8 cellular contexts compared by ENCODE assay signal in the genomic region with DNA sequence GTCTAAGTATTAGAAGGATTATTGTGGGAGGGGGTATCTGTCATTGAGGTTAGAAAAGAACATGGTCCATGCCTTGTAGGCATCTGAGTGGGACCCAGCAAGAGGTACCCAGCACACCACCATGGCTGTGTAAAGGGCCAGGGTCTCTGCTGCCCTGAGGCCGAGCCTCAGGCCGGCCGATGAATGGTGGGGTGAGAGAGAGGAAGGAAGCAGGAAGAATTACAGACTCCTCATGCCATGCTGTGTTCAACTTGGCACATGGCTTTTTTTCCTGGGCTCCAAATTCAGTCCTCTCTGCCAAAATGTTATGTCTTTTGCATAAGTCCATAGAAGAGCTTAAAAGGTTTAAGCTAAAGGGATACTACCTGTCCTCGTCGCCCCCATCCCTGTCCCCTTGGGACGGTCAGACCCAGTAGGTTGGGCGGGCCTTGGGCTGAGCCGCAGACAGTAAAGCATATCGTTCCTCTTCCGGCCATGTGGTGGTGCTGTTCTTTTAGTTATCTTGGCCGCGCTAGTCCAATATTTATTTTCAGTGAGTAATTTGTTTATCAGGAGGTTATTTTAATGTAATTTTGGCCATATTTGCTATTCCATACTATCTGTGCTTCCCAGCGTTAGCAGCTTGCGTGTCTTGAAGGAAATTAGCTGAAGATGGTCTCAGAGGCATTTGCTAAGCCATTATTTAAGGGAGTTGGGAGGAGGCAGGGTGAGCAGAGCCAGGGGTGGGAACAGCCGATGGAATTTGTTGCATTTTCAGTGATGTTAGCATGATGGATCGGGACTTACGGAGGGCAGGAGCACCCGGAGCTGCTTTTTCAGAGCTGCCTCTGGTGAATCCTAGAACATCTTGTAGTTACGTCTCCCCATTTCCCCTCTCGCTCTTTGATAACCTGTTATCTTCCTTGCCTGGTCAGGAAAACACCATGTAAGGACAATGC.
DNase-seq lines count a peak whose midpoint lies in the region; ATAC-seq and TF ChIP-seq lines count a peak whose summit lies in the region.

No MANE protein-coding gene starts in this region.

- 2 to 5% methylated on average over 20 of the region's 20 CpGs for WGBS in body of pancreas, 2 donors

- no peak for TF ChIP-seq POLR2A in body of pancreas (IDR thresholded peaks at IDR 0.05)

- H3K27ac ChIP-seq in HL-60 (replicated peaks) (no peak overlapping the region), SJCRH30 (no peak overlapping the region), body of pancreas (no peak overlapping the region)

- intact Hi-C loops in body of pancreas (cut with DNase I), result no loop called here

- H3K36me3 ChIP-seq in SJCRH30 (no peaks in the 10 kb centered on the region), body of pancreas (replicated peaks in 1 of 2; ENCODE audit: insufficient read depth in 1 of 2, low read depth in 2 of 2) (no peaks in the 10 kb centered on the region)

- H3K27me3 ChIP-seq in HL-60 (ENCODE audit: insufficient read depth, poor library complexity, severe bottlenecking) (no peaks in the 10 kb centered on the region), SJCRH30 (0 out of 2 replicates have a peak, but pooled peaks cover 3% of the 10 kb centered on the region), body of pancreas (peaks cover 0 to 9% of the 10 kb centered on the region in 2 donors)

- H3K4me1 ChIP-seq in SJCRH30 (no peaks in the 10 kb centered on the region), body of pancreas (peaks cover 4% of the 10 kb centered on the region)

- ATAC-seq in body of pancreas, result no peak
- ATAC-seq in stimulated activated naive CD8-positive, alpha-beta T cell treated with anti-CD3 and anti-CD28 coated beads, Interleukin-15, Interleukin-2, amounts not matched to agents 100 U/mL and 50 U/mL, for 24 hours, result no peak

- TF ChIP-seq CTCF in HL-60 (IDR thresholded peaks at IDR 0.05; ENCODE audit: insufficient read depth, low read length) (peak; percentile 27), body of pancreas (IDR thresholded peaks at IDR 0.05) (peak in 6 of 7 experiments; percentile 39 to 63 (median 56))

- H3K4me3 ChIP-seq in HL-60 (replicated peaks; ENCODE audit: insufficient read depth, low read length) (no peak overlapping the region), SJCRH30 (no peak overlapping the region), body of pancreas (no peak overlapping the region)

- H3K9me3 ChIP-seq in SJCRH30 (replicated peaks) (no peaks in the 10 kb centered on the region), body of pancreas (no peaks in the 10 kb centered on the region)

- DNase-seq in activated gamma-delta T cell treated with Interleukin-2 at 50 U/mL for 16 hours (peak; percentile 8), activated gamma-delta T cell (lab: John Stamatoyannopoulos, UW) (no peak), HL-60 (ENCODE audit: low read depth in 1 of 2, low spot score in 1 of 2) (peak in 1 of 2 experiments; percentile 15), SJCRH30 (peak; percentile 19 to 53), body of pancreas (peak; percentile 21 to 49 (median 30)), kidney tubule cell (ENCODE audit: low spot score) (peak; percentile 17), T1000 (lab: John Stamatoyannopoulos, UW) (no peak)
- DNase-seq in stimulated activated naive CD8-positive, alpha-beta T cell treated with anti-CD3 and anti-CD28 coated beads, Interleukin-15, Interleukin-2, amounts not matched to agents 100 U/mL and 50 U/mL, for 24 hours, result peak; percentile 25

Comparison
In these comparisons a context has a peak if more than half of its experiments do, and no peak if none do; other contexts are left out.
1. DNase-seq: peak in activated gamma-delta T cell treated with Interleukin-2 at 50 U/mL for 16 hours (single experiment), SJCRH30 (2 of 2), body of pancreas (4 of 4), kidney tubule cell (single experiment) and stimulated activated naive CD8-positive, alpha-beta T cell treated with anti-CD3 and anti-CD28 coated beads, Interleukin-15, Interleukin-2, amounts not matched to agents 100 U/mL and 50 U/mL, for 24 hours (single experiment); none in activated gamma-delta T cell (single experiment) and T1000 (single experiment).